19 cellular contexts compared by ENCODE assay signal in genomic region chr11:132137289-132137980, GRCh38.
"Had no signal": no experiment of that assay in that cellular context is flagged by ENCODE, and none has a peak within 500 bp of the region (broad histone marks: within the 10 kb centered on the region; RNA-seq: fewer than 3 reads in every experiment).

No MANE protein-coding gene starts in this region.

- H3K4me1 Mint-ChIP-seq: endodermal cell had no signal

- H3K4me1 ChIP-seq: colonic mucosa, esophagus squamous epithelium, gastrocnemius medialis, heart right ventricle, left lung, lower lobe of right lung had no signal

- DNase-seq: colonic mucosa; cortex of kidney; effector CD8-positive, alpha-beta T cell; effector memory CD8-positive, alpha-beta T cell; endodermal cell; erythroblast; esophagus squamous epithelium; foreskin melanocyte; gastrocnemius medialis; glutamatergic neuron; heart right ventricle; left cardiac atrium; left ventricle myocardium superior; lower lobe of right lung; mesendoderm had no signal

- H3K4me3 Mint-ChIP-seq: dendritic cell treated with granulocyte-macrophage colony-stimulating factor and Interleukin-4, amounts not matched to agents 40 ng/mL and 50 ng/mL, for 4 days; effector memory CD8-positive, alpha-beta T cell; endodermal cell had no signal

- ATAC-seq: effector memory CD8-positive, alpha-beta T cell; esophagus mucosa; gastrocnemius medialis; heart right ventricle; left cardiac atrium; left lung; left ventricle myocardium superior had no signal

- H3K27ac Mint-ChIP-seq: dendritic cell treated with granulocyte-macrophage colony-stimulating factor and Interleukin-4, amounts not matched to agents 40 ng/mL and 50 ng/mL, for 4 days; effector memory CD8-positive, alpha-beta T cell; endodermal cell had no signal

- H3K9me3 Mint-ChIP-seq: dendritic cell treated with granulocyte-macrophage colony-stimulating factor and Interleukin-4, amounts not matched to agents 40 ng/mL and 50 ng/mL, for 4 days; endodermal cell had no signal

- H3K36me3 ChIP-seq: colonic mucosa, esophagus squamous epithelium, gastrocnemius medialis, heart right ventricle, left lung, lower lobe of right lung had no signal

- H3K27me3 ChIP-seq: colonic mucosa, esophagus squamous epithelium, gastrocnemius medialis, left lung had no signal

- H3K9me3 ChIP-seq: colonic mucosa, esophagus squamous epithelium, gastrocnemius medialis, heart right ventricle, left lung, lower lobe of right lung had no signal

- H3K27ac ChIP-seq: colonic mucosa, epithelial cell of prostate, esophagus squamous epithelium, gastrocnemius medialis, heart right ventricle, left lung, lower lobe of right lung had no signal

- H3K4me3 ChIP-seq: colonic mucosa, esophagus squamous epithelium, gastrocnemius medialis, heart right ventricle, left lung, lower lobe of right lung had no signal
